In the genomic region with DNA sequence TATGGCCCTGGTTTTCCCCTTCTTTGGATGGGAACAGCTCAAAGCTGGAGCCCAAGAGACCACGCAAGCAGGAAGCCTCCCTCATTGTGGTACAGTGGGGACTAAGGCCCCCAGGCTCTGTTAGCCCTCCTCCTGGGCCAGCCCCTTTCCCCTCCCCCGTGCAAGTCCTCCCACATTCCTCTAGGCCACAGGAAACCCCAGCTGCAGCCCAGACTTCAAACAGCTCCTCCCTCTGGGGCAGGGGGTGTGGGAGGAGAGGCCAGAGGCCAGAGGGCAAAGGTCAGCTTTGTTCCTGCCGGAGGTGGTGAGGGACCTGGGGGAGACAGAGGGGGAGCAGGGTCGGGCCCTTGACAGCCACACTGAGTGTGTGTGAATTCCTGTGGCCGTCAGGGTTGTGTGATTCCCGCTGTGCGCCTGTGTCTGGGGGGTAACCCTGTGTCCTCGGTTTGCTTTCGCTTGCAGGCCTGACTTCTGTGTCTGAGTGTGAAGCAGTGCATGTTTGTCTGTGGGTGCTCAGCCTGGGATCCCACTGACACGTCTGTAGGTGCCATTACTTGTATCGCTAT, we compare ENCODE assay signal across 1 cellular context.
TF ChIP-seq lines count a peak whose summit lies in the region.

No MANE protein-coding gene starts in this region.

TF ChIP-seq in HepG2, 621 proteins besides CTCF, POLR2A, EP300 and RAD21 (continued from another document and continues in another):
- TF ChIP-seq ZNF367 (CRISPR knock-in tag; IDR thresholded peaks at IDR 0.05; ENCODE audit: borderline replicate concordance) (no peak), ZSCAN22 (CRISPR knock-in tag; IDR thresholded peaks at IDR 0.05) (no peak), HOXA9 (CRISPR knock-in tag; IDR thresholded peaks at IDR 0.05; ENCODE audit: borderline replicate concordance) (no peak), ZZZ3 (CRISPR knock-in tag; IDR thresholded peaks at IDR 0.05; ENCODE audit: borderline replicate concordance) (no peak; the same call in 1 of the 2 replicates), TRIM24 (CRISPR knock-in tag; IDR thresholded peaks at IDR 0.05) (peak; percentile 90; the same call in 1 of the 2 replicates), KDM5B (CRISPR knock-in tag; IDR thresholded peaks at IDR 0.05; ENCODE audit: borderline replicate concordance) (peak; percentile 74; the same call in 1 of the 2 replicates), NPAS2 (CRISPR knock-in tag; IDR thresholded peaks at IDR 0.05; ENCODE audit: borderline replicate concordance) (no peak), ZUFSP (CRISPR knock-in tag; IDR thresholded peaks at IDR 0.05; ENCODE audit: borderline replicate concordance) (no peak), ZNF790 (CRISPR knock-in tag; IDR thresholded peaks at IDR 0.05; ENCODE audit: borderline replicate concordance) (peak; percentile 10; the same call in 1 of the 2 replicates), ZNF3 (CRISPR knock-in tag; IDR thresholded peaks at IDR 0.05) (0 out of 2 replicates have a peak, but pooled peaks have one; percentile 10), SAP130 (CRISPR knock-in tag; IDR thresholded peaks at IDR 0.05; ENCODE audit: low read depth) (peak; percentile 98), HES4 (CRISPR knock-in tag; IDR thresholded peaks at IDR 0.05; ENCODE audit: borderline replicate concordance) (no peak), NBN (conservative IDR thresholded peaks at IDR 0.05) (no peak), TAF1 (CRISPR knock-in tag; IDR thresholded peaks at IDR 0.05) (peak; percentile 26; the same call in 1 of the 2 replicates), FOXC1 (CRISPR knock-in tag; IDR thresholded peaks at IDR 0.05; ENCODE audit: borderline replicate concordance) (no peak; the same call in 1 of the 2 replicates), FOXM1 (CRISPR knock-in tag; IDR thresholded peaks at IDR 0.05) (no peak), ZNF512 (CRISPR knock-in tag; IDR thresholded peaks at IDR 0.05) (no peak), SYNCRIP (IDR thresholded peaks at IDR 0.05; ENCODE audit: insufficient read depth, low read depth, low read length) (no peak), BRCA1 (CRISPR knock-in tag; IDR thresholded peaks at IDR 0.05) (no peak), ARID5B (CRISPR knock-in tag; IDR thresholded peaks at IDR 0.05) (peak; percentile 95), RARG (CRISPR knock-in tag; IDR thresholded peaks at IDR 0.05; ENCODE audit: low read depth) (no peak), FOXP1 (IDR thresholded peaks at IDR 0.05) (no peak), FOXP1 (CRISPR knock-in tag; IDR thresholded peaks at IDR 0.05) (peak; percentile 87), MEF2D (CRISPR knock-in tag; IDR thresholded peaks at IDR 0.05) (peak; percentile 79), ZNF878 (CRISPR knock-in tag; IDR thresholded peaks at IDR 0.05) (peak; percentile 81), ZNF619 (CRISPR knock-in tag; IDR thresholded peaks at IDR 0.05) (no peak), ZNF484 (CRISPR knock-in tag; IDR thresholded peaks at IDR 0.05; ENCODE audit: borderline replicate concordance, low read depth) (no peak), MED1 (CRISPR knock-in tag; IDR thresholded peaks at IDR 0.05) (peak; percentile 91), ZNF326 (CRISPR knock-in tag; IDR thresholded peaks at IDR 0.05; ENCODE audit: borderline replicate concordance) (no peak), ARID2 (CRISPR knock-in tag; IDR thresholded peaks at IDR 0.05; ENCODE audit: borderline replicate concordance) (peak; percentile 92), U2AF1 (optimal IDR thresholded peaks at IDR 0.05; ENCODE audit: low read depth, low read length) (peak; percentile 94), ZNF7 (CRISPR knock-in tag; IDR thresholded peaks at IDR 0.05) (no peak), GZF1 (CRISPR knock-in tag; IDR thresholded peaks at IDR 0.05) (no peak), ZFP1 (CRISPR knock-in tag; IDR thresholded peaks at IDR 0.05) (peak; percentile 66; the same call in 1 of the 2 replicates), SOX6 (IDR thresholded peaks at IDR 0.05) (no peak), SOX6 (CRISPR knock-in tag; IDR thresholded peaks at IDR 0.05) (peak; percentile 96), ZNF550 (CRISPR knock-in tag; IDR thresholded peaks at IDR 0.05; ENCODE audit: borderline replicate concordance) (no peak), SMARCE1 (IDR thresholded peaks at IDR 0.05; ENCODE audit: borderline replicate concordance) (no peak), FIP1L1 (IDR thresholded peaks at IDR 0.05; ENCODE audit: borderline replicate concordance, insufficient read depth, low read depth, low read length) (0 out of 2 replicates have a peak, but pooled peaks have one; percentile 67), SRSF4 (IDR thresholded peaks at IDR 0.05; ENCODE audit: low read depth, low read length, poor library complexity, severe bottlenecking) (no peak), ZSCAN21 (CRISPR knock-in tag; IDR thresholded peaks at IDR 0.05; ENCODE audit: borderline replicate concordance) (no peak; the same call in 1 of the 2 replicates), ZNF317 (CRISPR knock-in tag; IDR thresholded peaks at IDR 0.05) (peak; percentile 56; the same call in 1 of the 2 replicates), KAT8 (CRISPR knock-in tag; IDR thresholded peaks at IDR 0.05) (peak; percentile 70), ZSCAN29 (CRISPR knock-in tag; conservative IDR thresholded peaks at IDR 0.05) (peak; percentile 52; the same call in 1 of the 2 replicates), ZNF841 (CRISPR knock-in tag; IDR thresholded peaks at IDR 0.05; ENCODE audit: borderline replicate concordance) (no peak), ZEB1 (IDR thresholded peaks at IDR 0.05; ENCODE audit: insufficient replicate concordance, low read depth) (peak; percentile 49), JUND (CRISPR knock-in tag; IDR thresholded peaks at IDR 0.05) (peak; percentile 82), ZNF615 (CRISPR knock-in tag; IDR thresholded peaks at IDR 0.05; ENCODE audit: borderline replicate concordance) (no peak), SIN3B (IDR thresholded peaks at IDR 0.05; ENCODE audit: low read length) (no peak), ZMYM3 (CRISPR knock-in tag; IDR thresholded peaks at IDR 0.05) (peak; percentile 82)
- TF ChIP-seq, protein P1, sequence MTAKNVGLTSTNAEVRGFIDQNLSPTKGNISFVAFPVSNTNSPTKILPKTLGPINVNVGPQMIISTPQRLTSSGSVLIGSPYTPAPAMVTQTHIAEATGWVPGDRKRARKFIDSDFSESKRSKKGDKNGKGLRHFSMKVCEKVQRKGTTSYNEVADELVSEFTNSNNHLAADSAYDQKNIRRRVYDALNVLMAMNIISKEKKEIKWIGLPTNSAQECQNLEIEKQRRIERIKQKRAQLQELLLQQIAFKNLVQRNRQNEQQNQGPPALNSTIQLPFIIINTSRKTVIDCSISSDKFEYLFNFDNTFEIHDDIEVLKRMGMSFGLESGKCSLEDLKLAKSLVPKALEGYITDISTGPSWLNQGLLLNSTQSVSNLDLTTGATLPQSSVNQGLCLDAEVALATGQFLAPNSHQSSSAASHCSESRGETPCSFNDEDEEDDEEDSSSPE (CRISPR knock-in tag; IDR thresholded peaks at IDR 0.05): peak; percentile 49
- TF ChIP-seq, protein P2, sequence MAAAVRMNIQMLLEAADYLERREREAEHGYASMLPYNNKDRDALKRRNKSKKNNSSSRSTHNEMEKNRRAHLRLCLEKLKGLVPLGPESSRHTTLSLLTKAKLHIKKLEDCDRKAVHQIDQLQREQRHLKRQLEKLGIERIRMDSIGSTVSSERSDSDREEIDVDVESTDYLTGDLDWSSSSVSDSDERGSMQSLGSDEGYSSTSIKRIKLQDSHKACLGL (CRISPR knock-in tag; IDR thresholded peaks at IDR 0.05): no peak; the same call in 1 of the 2 replicates
- TF ChIP-seq, protein P3, sequence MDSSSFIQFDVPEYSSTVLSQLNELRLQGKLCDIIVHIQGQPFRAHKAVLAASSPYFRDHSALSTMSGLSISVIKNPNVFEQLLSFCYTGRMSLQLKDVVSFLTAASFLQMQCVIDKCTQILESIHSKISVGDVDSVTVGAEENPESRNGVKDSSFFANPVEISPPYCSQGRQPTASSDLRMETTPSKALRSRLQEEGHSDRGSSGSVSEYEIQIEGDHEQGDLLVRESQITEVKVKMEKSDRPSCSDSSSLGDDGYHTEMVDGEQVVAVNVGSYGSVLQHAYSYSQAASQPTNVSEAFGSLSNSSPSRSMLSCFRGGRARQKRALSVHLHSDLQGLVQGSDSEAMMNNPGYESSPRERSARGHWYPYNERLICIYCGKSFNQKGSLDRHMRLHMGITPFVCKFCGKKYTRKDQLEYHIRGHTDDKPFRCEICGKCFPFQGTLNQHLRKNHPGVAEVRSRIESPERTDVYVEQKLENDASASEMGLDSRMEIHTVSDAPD (CRISPR knock-in tag; IDR thresholded peaks at IDR 0.05): peak; percentile 74
- TF ChIP-seq, protein P4, sequence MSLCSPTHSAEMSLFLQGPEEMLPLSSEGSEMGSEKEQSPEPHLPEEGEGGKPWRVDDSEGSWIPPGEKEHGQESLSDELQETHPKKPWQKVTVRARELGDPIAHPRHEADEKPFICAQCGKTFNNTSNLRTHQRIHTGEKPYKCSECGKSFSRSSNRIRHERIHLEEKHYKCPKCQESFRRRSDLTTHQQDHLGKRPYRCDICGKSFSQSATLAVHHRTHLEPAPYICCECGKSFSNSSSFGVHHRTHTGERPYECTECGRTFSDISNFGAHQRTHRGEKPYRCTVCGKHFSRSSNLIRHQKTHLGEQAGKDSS (CRISPR knock-in tag; IDR thresholded peaks at IDR 0.05; ENCODE audit: borderline replicate concordance, low read depth): 0 out of 2 replicates have a peak, but pooled peaks have one; percentile 30
- TF ChIP-seq, protein P5, sequence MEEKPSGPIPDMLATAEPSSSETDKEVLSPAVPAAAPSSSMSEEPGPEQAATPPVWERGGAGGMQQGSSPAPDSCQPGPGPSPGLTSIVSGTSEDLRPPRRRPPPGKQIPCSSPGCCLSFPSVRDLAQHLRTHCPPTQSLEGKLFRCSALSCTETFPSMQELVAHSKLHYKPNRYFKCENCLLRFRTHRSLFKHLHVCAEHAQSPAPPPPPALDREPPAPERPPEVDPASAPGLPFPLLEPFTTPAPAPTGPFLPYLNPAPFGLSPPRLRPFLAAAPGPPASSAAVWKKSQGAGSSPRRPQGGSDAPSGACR (CRISPR knock-in tag; IDR thresholded peaks at IDR 0.05): no peak
- TF ChIP-seq, protein P6, sequence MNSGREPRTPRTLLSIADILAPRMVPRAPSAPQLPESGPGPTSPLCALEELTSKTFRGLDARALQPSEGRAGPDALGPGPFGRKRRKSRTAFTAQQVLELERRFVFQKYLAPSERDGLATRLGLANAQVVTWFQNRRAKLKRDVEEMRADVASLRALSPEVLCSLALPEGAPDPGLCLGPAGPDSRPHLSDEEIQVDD (CRISPR knock-in tag; IDR thresholded peaks at IDR 0.05; ENCODE audit: borderline replicate concordance): no peak
